ENCODE assay signal across 8 cellular contexts in the genomic region with DNA sequence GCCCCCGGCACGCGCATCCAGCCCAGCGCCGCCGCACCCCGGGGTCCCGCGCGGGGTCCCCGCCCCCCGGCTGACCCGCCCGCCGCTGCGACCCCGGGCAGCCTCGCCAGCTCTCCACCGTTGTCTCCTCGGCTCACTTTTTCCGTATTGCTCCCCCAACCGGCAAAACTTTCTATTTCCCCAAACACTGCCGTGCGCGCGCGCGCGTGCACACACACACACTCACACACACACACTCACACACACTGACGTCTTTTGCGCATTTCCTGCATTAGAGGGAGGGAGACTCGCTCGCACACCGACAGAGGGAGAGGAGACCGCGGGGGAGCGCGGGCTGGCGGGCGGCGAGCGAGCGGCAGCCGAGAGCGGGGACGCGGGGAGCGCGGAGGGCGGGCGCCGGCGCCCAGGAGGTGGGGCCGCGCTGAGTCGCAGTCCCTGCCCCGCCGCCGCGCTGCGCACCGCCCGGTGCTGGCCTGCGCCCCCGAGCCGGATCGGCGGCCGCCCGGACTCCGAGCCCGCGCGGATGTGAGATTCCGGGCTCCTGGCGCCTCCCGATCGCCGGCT. TPM values are rescaled to one million over a fixed set of nuclear protein-coding genes. Genes with fewer than 3 reads are reported as not detected.
DNase-seq lines count a peak whose midpoint lies in the region; ATAC-seq and TF ChIP-seq lines count a peak whose summit lies in the region.

No MANE protein-coding gene starts in this region.

- H3K27ac Mint-ChIP-seq in H9 = peak overlapping the region in 1 of 3 experiments; percentile 45; a peak in 2 of 7 replicates
- peak overlapping the region; percentile 96 for H3K27ac Mint-ChIP-seq in activated naive CD4-positive, alpha-beta T cell treated with anti-CD3 and anti-CD28 coated beads, Interleukin-2, amount 50 U/mL, for 24 hours

- DNase-seq in GM04504 (ENCODE audit: low read depth) = peak; percentile 95
- peak; percentile 78 for DNase-seq in H9
- DNase-seq in M059J (ENCODE audit: low read depth) = peak; percentile 93
- peak; percentile 14 for DNase-seq in SK-N-MC (ENCODE audit: low read depth, low spot score)
- DNase-seq in glomerular endothelial cell (ENCODE audit: extremely low read depth, low read depth, low spot score) = peak; percentile 65
- DNase-seq in omental fat pad (ENCODE audit: low spot score) = peak; percentile 95

- no peaks in the 10 kb centered on the region for H3K4me1 ChIP-seq in H9 (ENCODE audit: insufficient read depth, low read length)

- no peaks in the 10 kb centered on the region for H3K9me3 ChIP-seq in H9 (ENCODE audit: control insufficient read depth, low read depth, low read length)
- H3K9me3 ChIP-seq in SK-N-MC (ENCODE audit: low read depth, low read length) = no peaks in the 10 kb centered on the region

- H2BK120ac ChIP-seq in H9 (ENCODE audit: low read depth, low read length, poor library complexity, severe bottlenecking) = no peak overlapping the region

- no peaks in the 10 kb centered on the region for H3K79me2 ChIP-seq in H9 (ENCODE audit: insufficient read depth, low read length)

- peak overlapping the region; percentile 76 for H3K4me2 ChIP-seq in H9 (ENCODE audit: insufficient read depth, insufficient read length, low read length)

- H3K4ac ChIP-seq in H9 (ENCODE audit: low read depth, low read length) = no peak overlapping the region

- H3K4me3 ChIP-seq in SK-N-MC = peak overlapping the region; percentile 92

- H3K36me3 Mint-ChIP-seq in H9 (ENCODE audit: insufficient read depth in 1 of 3, low read depth in 3 of 3) = no peaks in the 10 kb centered on the region; a peak in 2 of 7 replicates
- H3K36me3 Mint-ChIP-seq in activated naive CD4-positive, alpha-beta T cell treated with anti-CD3 and anti-CD28 coated beads, Interleukin-2, amount 50 U/mL, for 24 hours = no peaks in the 10 kb centered on the region

- no peak overlapping the region for H2BK12ac ChIP-seq in H9 (ENCODE audit: insufficient read length, low read depth, low read length)

- H3K27me3 ChIP-seq in H9 (ENCODE audit: insufficient read depth, low read length) = peaks cover 45% of the 10 kb centered on the region

- no peak overlapping the region; the same call in 1 of the 2 replicates for H3K14ac ChIP-seq in H9 (ENCODE audit: insufficient read depth, low read length)

- H3K4me3 Mint-ChIP-seq in H9 = peak overlapping the region; percentile 92 to 99
- peak overlapping the region; percentile 94 for H3K4me3 Mint-ChIP-seq in activated naive CD4-positive, alpha-beta T cell treated with anti-CD3 and anti-CD28 coated beads, Interleukin-2, amount 50 U/mL, for 24 hours

- H3K36me3 ChIP-seq in SK-N-MC (ENCODE audit: insufficient read depth, low read length) = no peaks in the 10 kb centered on the region

- no peak overlapping the region for H4K8ac ChIP-seq in H9 (replicated peaks; ENCODE audit: insufficient read length, low read depth, low read length)

- H3K27ac ChIP-seq in H9 (ENCODE audit: insufficient read length, low read depth, low read length) (no peak overlapping the region), SK-N-MC (no peak overlapping the region), temporal lobe (ENCODE audit: low read depth, low read length) (peak overlapping the region; percentile 72)

- no peak overlapping the region for H3K18ac ChIP-seq in H9 (ENCODE audit: insufficient read length, low read depth, low read length)

- H3K23me2 ChIP-seq in H9 (ENCODE audit: insufficient read length, low read depth, low read length, poor library complexity, severe bottlenecking) = peaks cover 28% of the 10 kb centered on the region

- no peak overlapping the region for H2BK15ac ChIP-seq in H9 (ENCODE audit: low read depth, low read length)

- peak; percentile 90 for ATAC-seq in omental fat pad (ENCODE audit: low FRiP score)

- H3K23ac ChIP-seq in H9 (ENCODE audit: insufficient read length, low read depth, low read length) = no peak overlapping the region

- no CpG with 5 or more reads among the region's 79 CpGs for WGBS in H9 (ENCODE audit: extremely low coverage, insufficient read length, low lambda C conversion rate)

- H2AFZ ChIP-seq in H9 (ENCODE audit: low read length) = no peak overlapping the region

- no peak overlapping the region for H2BK5ac ChIP-seq in H9 (ENCODE audit: insufficient read length, low read length)

- H3K27me3 Mint-ChIP-seq in H9 (ENCODE audit: low read depth) = peaks cover 88% of the 10 kb centered on the region
- H3K27me3 Mint-ChIP-seq in activated naive CD4-positive, alpha-beta T cell treated with anti-CD3 and anti-CD28 coated beads, Interleukin-2, amount 50 U/mL, for 24 hours = no peaks in the 10 kb centered on the region

- TF ChIP-seq CTCF in H9 (conservative IDR thresholded peaks at IDR 0.05) = peak; percentile 42; the same call in 2 of the 3 replicates
- TF ChIP-seq CTCF in omental fat pad (IDR thresholded peaks at IDR 0.05) = peak in 1 of 3 donors; percentile 10

- H3K56ac ChIP-seq in H9 (ENCODE audit: insufficient read length, low read depth, low read length) = no peak overlapping the region

- no peak overlapping the region for H4K91ac ChIP-seq in H9 (ENCODE audit: insufficient read length, low read depth, low read length)

- H3K9ac ChIP-seq in H9 (ENCODE audit: extremely low read depth, insufficient read length, low read length) (no peak overlapping the region), SK-N-MC (ENCODE audit: insufficient read length) (peak overlapping the region; percentile 54)

- H3T11ph ChIP-seq in H9 (ENCODE audit: low read length) = no peak overlapping the region

- peaks cover 17% of the 10 kb centered on the region in 2 experiments for H3K4me1 Mint-ChIP-seq in H9
- H3K4me1 Mint-ChIP-seq in activated naive CD4-positive, alpha-beta T cell treated with anti-CD3 and anti-CD28 coated beads, Interleukin-2, amount 50 U/mL, for 24 hours = peaks cover 45% of the 10 kb centered on the region

- H2AK5ac ChIP-seq in H9 (ENCODE audit: insufficient read length, low read length) = no peak overlapping the region

- no peak overlapping the region for H2BK20ac ChIP-seq in H9 (ENCODE audit: low read depth, low read length, poor library complexity, severe bottlenecking)

- no peaks in the 10 kb centered on the region for H3K79me1 ChIP-seq in H9 (ENCODE audit: insufficient read depth, low read depth, low read length, poor library complexity, severe bottlenecking)

- no peaks in the 10 kb centered on the region; a peak in 1 of 5 replicates for H3K9me3 Mint-ChIP-seq in H9
- no peaks in the 10 kb centered on the region for H3K9me3 Mint-ChIP-seq in activated naive CD4-positive, alpha-beta T cell treated with anti-CD3 and anti-CD28 coated beads, Interleukin-2, amount 50 U/mL, for 24 hours

- peaks cover 3% of the 10 kb centered on the region for H4K20me1 ChIP-seq in H9 (ENCODE audit: control insufficient read depth, insufficient read depth, insufficient read length)

- H4K5ac ChIP-seq in H9 (ENCODE audit: insufficient read length, low read depth, low read length) = no peak overlapping the region

RNA-seq across cellular contexts. Expression of gene PRKCE, which starts 0.5 kb away (rescaled TPM):
- total RNA-seq in H9 (2021) (1.3 TPM in 2 replicates), glomerular endothelial cell (39.6 and 49.8 TPM in 2 replicates), omental fat pad (10 to 100 TPM in 2 of 4 donors, 1 to 10 TPM in 2; 8.8 to 24.3 (median 14.0) TPM), temporal lobe (51.1 TPM)
- 5.9 and 6.0 TPM in 2 replicates for total RNA-seq in M059J (2014; rRNA removed; shearing (Covaris generic))

RNA-seq across cellular contexts. Expression of gene SRBD1, which starts 39.9 kb away (rescaled TPM):
- total RNA-seq in H9 (2021) (18.3 TPM in 2 replicates), glomerular endothelial cell (13.7 and 16.6 TPM in 2 replicates), omental fat pad (10 to 100 TPM; 10.3 to 36.4 (median 14.1) TPM), temporal lobe (30.5 TPM)
- total RNA-seq in M059J (2014; rRNA removed; shearing (Covaris generic)) = 9.8 and 18.2 TPM in 2 replicates

Comparison
In these comparisons a context has a peak if more than half of its experiments do, and no peak if none do; other contexts are left out.
1. DNase-seq: peak in every context shown above with its lines; median percentile 95 in GM04504; 95 in omental fat pad; 93 in M059J; 78 in H9; 65 in glomerular endothelial cell; 14 in SK-N-MC.